In genomic region chr4:90127706-90128345, GRCh38 we compare ENCODE assay signal across 1 cellular context.
TF ChIP-seq lines count a peak whose summit lies in the region.

No MANE protein-coding gene starts in this region.

TF ChIP-seq in H1, 55 proteins besides CTCF, POLR2A, EP300 and RAD21 (continued from another document):
- TF ChIP-seq HDAC6 (IDR thresholded peaks at IDR 0.05; ENCODE audit: low read depth, low read length) (no peak), ATF3 (IDR thresholded peaks at IDR 0.05; ENCODE audit: insufficient read depth, low read depth, low read length) (no peak), CTBP2 (IDR thresholded peaks at IDR 0.05; ENCODE audit: borderline replicate concordance, insufficient read depth, insufficient read length, low read length) (no peak), RBBP5 (IDR thresholded peaks at IDR 0.05; ENCODE audit: borderline replicate concordance, low read depth, low read length) (no peak), MAX (IDR thresholded peaks at IDR 0.05) (no peak; the same call in 1 of the 2 replicates)
